In the genomic region with DNA sequence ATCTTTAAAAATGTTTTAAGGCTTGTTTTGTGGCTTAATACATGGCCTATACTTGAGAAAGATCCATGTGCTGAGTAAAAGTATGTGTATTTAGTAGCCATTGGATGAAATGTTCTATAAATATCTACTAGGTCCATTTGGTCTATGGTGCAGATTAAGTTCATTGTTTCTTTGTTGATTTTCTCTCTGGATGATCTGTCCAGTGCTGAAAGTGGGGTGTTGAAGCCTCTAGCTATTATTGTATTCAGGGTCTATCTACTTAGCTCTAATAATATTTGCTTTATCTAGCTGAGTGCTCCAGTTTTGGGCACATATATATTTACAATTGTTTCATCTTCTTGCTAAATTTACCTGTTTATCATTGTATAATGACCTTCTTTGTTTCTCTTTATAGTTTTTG, we compare ENCODE assay signal across 3 cellular contexts.
A peak's percentile ranks its signal among the peaks of the same experiment; 100 is the strongest.
TF ChIP-seq lines count a peak whose summit lies in the region.

No MANE protein-coding gene starts in this region.

TF ChIP-seq in SK-N-SH, 30 proteins besides CTCF, POLR2A, EP300 and RAD21 (continued from another document):
- TF ChIP-seq, protein P1, sequence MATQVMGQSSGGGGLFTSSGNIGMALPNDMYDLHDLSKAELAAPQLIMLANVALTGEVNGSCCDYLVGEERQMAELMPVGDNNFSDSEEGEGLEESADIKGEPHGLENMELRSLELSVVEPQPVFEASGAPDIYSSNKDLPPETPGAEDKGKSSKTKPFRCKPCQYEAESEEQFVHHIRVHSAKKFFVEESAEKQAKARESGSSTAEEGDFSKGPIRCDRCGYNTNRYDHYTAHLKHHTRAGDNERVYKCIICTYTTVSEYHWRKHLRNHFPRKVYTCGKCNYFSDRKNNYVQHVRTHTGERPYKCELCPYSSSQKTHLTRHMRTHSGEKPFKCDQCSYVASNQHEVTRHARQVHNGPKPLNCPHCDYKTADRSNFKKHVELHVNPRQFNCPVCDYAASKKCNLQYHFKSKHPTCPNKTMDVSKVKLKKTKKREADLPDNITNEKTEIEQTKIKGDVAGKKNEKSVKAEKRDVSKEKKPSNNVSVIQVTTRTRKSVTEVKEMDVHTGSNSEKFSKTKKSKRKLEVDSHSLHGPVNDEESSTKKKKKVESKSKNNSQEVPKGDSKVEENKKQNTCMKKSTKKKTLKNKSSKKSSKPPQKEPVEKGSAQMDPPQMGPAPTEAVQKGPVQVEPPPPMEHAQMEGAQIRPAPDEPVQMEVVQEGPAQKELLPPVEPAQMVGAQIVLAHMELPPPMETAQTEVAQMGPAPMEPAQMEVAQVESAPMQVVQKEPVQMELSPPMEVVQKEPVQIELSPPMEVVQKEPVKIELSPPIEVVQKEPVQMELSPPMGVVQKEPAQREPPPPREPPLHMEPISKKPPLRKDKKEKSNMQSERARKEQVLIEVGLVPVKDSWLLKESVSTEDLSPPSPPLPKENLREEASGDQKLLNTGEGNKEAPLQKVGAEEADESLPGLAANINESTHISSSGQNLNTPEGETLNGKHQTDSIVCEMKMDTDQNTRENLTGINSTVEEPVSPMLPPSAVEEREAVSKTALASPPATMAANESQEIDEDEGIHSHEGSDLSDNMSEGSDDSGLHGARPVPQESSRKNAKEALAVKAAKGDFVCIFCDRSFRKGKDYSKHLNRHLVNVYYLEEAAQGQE (IDR thresholded peaks at IDR 0.05; ENCODE audit: low read depth, low read length) = 0 out of 2 replicates have a peak, but pooled peaks have one; percentile 45

TF ChIP-seq in SK-N-SH treated with all-trans-retinoic acid at 6 μM for 48 hours, 23 proteins besides CTCF, POLR2A, EP300 and RAD21 (continued from another document):
- TF ChIP-seq, protein P2, sequence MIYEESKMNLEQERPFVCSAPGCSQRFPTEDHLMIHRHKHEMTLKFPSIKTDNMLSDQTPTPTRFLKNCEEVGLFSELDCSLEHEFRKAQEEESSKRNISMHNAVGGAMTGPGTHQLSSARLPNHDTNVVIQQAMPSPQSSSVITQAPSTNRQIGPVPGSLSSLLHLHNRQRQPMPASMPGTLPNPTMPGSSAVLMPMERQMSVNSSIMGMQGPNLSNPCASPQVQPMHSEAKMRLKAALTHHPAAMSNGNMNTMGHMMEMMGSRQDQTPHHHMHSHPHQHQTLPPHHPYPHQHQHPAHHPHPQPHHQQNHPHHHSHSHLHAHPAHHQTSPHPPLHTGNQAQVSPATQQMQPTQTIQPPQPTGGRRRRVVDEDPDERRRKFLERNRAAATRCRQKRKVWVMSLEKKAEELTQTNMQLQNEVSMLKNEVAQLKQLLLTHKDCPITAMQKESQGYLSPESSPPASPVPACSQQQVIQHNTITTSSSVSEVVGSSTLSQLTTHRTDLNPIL (CRISPR knock-in tag; IDR thresholded peaks at IDR 0.05; ENCODE audit: low read depth) = no peak
- TF ChIP-seq, protein P3, sequence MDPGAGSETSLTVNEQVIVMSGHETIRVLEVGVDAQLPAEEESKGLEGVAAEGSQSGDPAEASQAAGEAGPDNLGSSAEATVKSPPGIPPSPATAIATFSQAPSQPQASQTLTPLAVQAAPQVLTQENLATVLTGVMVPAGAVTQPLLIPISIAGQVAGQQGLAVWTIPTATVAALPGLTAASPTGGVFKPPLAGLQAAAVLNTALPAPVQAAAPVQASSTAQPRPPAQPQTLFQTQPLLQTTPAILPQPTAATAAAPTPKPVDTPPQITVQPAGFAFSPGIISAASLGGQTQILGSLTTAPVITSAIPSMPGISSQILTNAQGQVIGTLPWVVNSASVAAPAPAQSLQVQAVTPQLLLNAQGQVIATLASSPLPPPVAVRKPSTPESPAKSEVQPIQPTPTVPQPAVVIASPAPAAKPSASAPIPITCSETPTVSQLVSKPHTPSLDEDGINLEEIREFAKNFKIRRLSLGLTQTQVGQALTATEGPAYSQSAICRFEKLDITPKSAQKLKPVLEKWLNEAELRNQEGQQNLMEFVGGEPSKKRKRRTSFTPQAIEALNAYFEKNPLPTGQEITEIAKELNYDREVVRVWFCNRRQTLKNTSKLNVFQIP (CRISPR knock-in tag; IDR thresholded peaks at IDR 0.05; ENCODE audit: borderline replicate concordance, low read depth) = no peak
- TF ChIP-seq, protein P4, sequence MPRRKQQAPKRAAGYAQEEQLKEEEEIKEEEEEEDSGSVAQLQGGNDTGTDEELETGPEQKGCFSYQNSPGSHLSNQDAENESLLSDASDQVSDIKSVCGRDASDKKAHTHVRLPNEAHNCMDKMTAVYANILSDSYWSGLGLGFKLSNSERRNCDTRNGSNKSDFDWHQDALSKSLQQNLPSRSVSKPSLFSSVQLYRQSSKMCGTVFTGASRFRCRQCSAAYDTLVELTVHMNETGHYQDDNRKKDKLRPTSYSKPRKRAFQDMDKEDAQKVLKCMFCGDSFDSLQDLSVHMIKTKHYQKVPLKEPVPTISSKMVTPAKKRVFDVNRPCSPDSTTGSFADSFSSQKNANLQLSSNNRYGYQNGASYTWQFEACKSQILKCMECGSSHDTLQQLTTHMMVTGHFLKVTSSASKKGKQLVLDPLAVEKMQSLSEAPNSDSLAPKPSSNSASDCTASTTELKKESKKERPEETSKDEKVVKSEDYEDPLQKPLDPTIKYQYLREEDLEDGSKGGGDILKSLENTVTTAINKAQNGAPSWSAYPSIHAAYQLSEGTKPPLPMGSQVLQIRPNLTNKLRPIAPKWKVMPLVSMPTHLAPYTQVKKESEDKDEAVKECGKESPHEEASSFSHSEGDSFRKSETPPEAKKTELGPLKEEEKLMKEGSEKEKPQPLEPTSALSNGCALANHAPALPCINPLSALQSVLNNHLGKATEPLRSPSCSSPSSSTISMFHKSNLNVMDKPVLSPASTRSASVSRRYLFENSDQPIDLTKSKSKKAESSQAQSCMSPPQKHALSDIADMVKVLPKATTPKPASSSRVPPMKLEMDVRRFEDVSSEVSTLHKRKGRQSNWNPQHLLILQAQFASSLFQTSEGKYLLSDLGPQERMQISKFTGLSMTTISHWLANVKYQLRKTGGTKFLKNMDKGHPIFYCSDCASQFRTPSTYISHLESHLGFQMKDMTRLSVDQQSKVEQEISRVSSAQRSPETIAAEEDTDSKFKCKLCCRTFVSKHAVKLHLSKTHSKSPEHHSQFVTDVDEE (CRISPR knock-in tag; IDR thresholded peaks at IDR 0.05) = no peak

TF ChIP-seq in HCT116, 20 proteins besides CTCF, POLR2A, EP300 and RAD21 (continued from another document):
- TF ChIP-seq, protein P1 (IDR thresholded peaks at IDR 0.05; ENCODE audit: low read depth) = peak; percentile 10; the same call in 1 of the 2 replicates
TF ChIP-seq in HCT116: peak in this region for 1.
